24 cellular contexts compared by ENCODE assay signal in the genomic region with DNA sequence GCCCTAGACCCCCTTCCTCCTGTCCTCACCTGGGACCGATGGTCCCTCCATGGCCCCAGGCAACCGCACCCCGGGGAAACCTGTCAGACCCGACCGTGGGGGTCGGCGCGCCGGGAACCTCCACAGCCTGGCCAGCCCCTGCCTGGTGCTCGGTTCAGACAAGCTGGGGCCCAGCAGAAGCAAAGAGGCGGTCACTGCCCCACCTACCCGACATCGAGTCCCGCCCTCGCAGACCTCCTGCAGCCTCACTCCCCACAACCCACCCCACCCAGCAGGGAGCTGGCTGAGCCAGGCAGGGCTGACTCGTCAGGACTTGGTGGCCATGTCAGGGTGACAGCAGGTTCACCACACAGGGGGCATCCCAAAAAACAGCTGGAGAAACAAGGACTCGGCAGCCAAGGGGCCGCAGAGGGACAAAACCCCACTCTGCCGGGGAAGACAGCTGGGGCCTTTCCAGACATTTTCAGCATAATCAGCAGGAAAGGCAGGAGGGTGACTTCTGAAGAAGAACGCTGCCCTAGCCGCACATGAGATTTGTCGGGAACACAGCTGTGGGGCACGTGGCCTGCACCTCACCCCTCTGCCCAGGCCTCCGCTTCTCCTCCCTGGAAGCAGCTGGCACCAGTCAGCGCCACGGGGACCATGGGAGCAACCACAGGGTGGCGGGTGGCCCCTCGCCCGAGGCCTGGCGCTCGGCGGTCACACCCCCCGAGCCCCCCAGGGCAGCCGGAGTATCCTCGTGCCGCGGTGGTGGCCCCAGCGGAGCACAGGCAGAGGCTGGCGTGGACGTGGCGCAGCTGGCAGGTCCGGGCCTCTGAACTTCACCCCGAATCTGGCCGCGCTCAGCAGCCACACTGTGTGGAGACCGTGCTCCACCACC. TPM values are rescaled to one million over a fixed set of nuclear protein-coding genes. Genes with fewer than 3 reads are reported as not detected.
DNase-seq lines count a peak whose midpoint lies in the region; ATAC-seq and TF ChIP-seq lines count a peak whose summit lies in the region.
"Had no signal": no experiment of that assay in that cellular context is flagged by ENCODE, and none has a peak within 500 bp of the region (broad histone marks: within the 10 kb centered on the region; RNA-seq: fewer than 3 reads in every experiment).

No MANE protein-coding gene starts in this region.

- H3K4me3 ChIP-seq in NB4 (ENCODE audit: low read depth, low read length) = no peak overlapping the region

- no peak for ATAC-seq in activated T-cell treated with anti-CD3 and anti-CD28 coated beads, Interleukin-2, amount 50 U/mL, for 4 hours
- ATAC-seq in stimulated activated naive B cell treated with anti-CD40 and anti-IgM and Interleukin-4, amounts not matched to agents 10 μg/mL and 1 μg/mL and 100 μg/mL, for 72 hours (replicated peaks) = no peak
- no peak for ATAC-seq in HG02973 (IDR thresholded peaks at IDR 0.05; ENCODE audit: unreplicated experiment)
- ATAC-seq: CD8-positive, alpha-beta T cell; HCT116 had no signal

- TF ChIP-seq POLR2A in NB4 (IDR thresholded peaks at IDR 0.05; ENCODE audit: extremely low read depth, insufficient read length) = no peak
- TF ChIP-seq POLR2A in erythroblast (IDR thresholded peaks at IDR 0.05; ENCODE audit: low read length) = no peak

- H3K27ac Mint-ChIP-seq in activated T-cell treated with anti-CD3 and anti-CD28 coated beads, Interleukin-2, amount 50 U/mL, for 24 hours = peak overlapping the region; percentile 47
- peak overlapping the region; percentile 31 for H3K27ac Mint-ChIP-seq in stimulated activated naive B cell treated with anti-CD40 and anti-IgM and Interleukin-4, amounts not matched to agents 10 μg/mL and 1 μg/mL and 100 μg/mL, for 72 hours
- H3K27ac Mint-ChIP-seq: CD8-positive, alpha-beta T cell had no signal

- TF ChIP-seq CTCF in NB4 (IDR thresholded peaks at IDR 0.05; ENCODE audit: low read depth, low read length) = no peak

- H3K4me1 Mint-ChIP-seq in activated T-cell treated with anti-CD3 and anti-CD28 coated beads, Interleukin-2, amount 50 U/mL, for 24 hours (ENCODE audit: low read depth) = peaks cover 15% of the 10 kb centered on the region
- peaks cover 9% of the 10 kb centered on the region for H3K4me1 Mint-ChIP-seq in activated T-cell treated with anti-CD3 and anti-CD28 coated beads, Interleukin-2, amount 50 U/mL, for 4 hours (ENCODE audit: low read depth)
- H3K4me1 Mint-ChIP-seq in stimulated activated naive B cell treated with anti-CD40 and anti-IgM and Interleukin-4, amounts not matched to agents 10 μg/mL and 1 μg/mL and 100 μg/mL, for 72 hours = peaks cover 19 to 30% of the 10 kb centered on the region in 2 donors

- peaks cover 40% of the 10 kb centered on the region for H3K36me3 Mint-ChIP-seq in activated T-cell treated with anti-CD3 and anti-CD28 coated beads, Interleukin-2, amount 50 U/mL, for 24 hours (ENCODE audit: low read depth)
- H3K36me3 Mint-ChIP-seq in activated T-cell treated with anti-CD3 and anti-CD28 coated beads, Interleukin-2, amount 50 U/mL, for 4 hours (ENCODE audit: insufficient read depth) = peaks cover 2% of the 10 kb centered on the region
- H3K36me3 Mint-ChIP-seq in stimulated activated naive B cell treated with anti-CD40 and anti-IgM and Interleukin-4, amounts not matched to agents 10 μg/mL and 1 μg/mL and 100 μg/mL, for 72 hours = peaks cover 17 to 25% of the 10 kb centered on the region in 2 donors

- DNase-seq in activated T-cell treated with anti-CD3 and anti-CD28 coated beads, Interleukin-2, amount 50 U/mL, for 24 hours = no peak
- no peak for DNase-seq in activated T-cell treated with anti-CD3 and anti-CD28 coated beads, Interleukin-2, amount 50 U/mL, for 4 hours
- DNase-seq in NB4 (ENCODE audit: low read depth) (peak; percentile 21), erythroblast (lab: John Stamatoyannopoulos, UW) (peak; percentile 62 to 77), RPMI8226 (no peak)
- DNase-seq in stimulated activated naive B cell treated with anti-CD40 and anti-IgM and Interleukin-4, amounts not matched to agents 10 μg/mL and 1 μg/mL and 100 μg/mL, for 72 hours = no peak
- DNase-seq in stimulated activated CD4-positive, alpha-beta T cell treated with anti-CD3 and anti-CD28 coated beads, Interleukin-12 subunit alpha, Interleukin-12 subunit beta, amount 100 ng/mL, for 4 hours = no peak
- DNase-seq: AML-193; C1 segment of cervical spinal cord; Calu3; CD8-positive, alpha-beta T cell; DMS153; GOT3; Karpas-422; NCI-H1048; NCI-H1417 treated with DMSO at 0.1 percent for 48 hours; NCI-H187; NCI-H446; NCI-H526; OCI-M1; SHP77 treated with DMSO at 0.1 percent for 48 hours; SK-N-SH had no signal

- H3K27me3 Mint-ChIP-seq in activated T-cell treated with anti-CD3 and anti-CD28 coated beads, Interleukin-2, amount 50 U/mL, for 24 hours = no peaks in the 10 kb centered on the region
- no peaks in the 10 kb centered on the region for H3K27me3 Mint-ChIP-seq in activated T-cell treated with anti-CD3 and anti-CD28 coated beads, Interleukin-2, amount 50 U/mL, for 4 hours (ENCODE audit: low read depth)
- no peaks in the 10 kb centered on the region for H3K27me3 Mint-ChIP-seq in stimulated activated naive B cell treated with anti-CD40 and anti-IgM and Interleukin-4, amounts not matched to agents 10 μg/mL and 1 μg/mL and 100 μg/mL, for 72 hours

- no peaks in the 10 kb centered on the region for H3K9me3 Mint-ChIP-seq in activated T-cell treated with anti-CD3 and anti-CD28 coated beads, Interleukin-2, amount 50 U/mL, for 24 hours
- no peaks in the 10 kb centered on the region for H3K9me3 Mint-ChIP-seq in activated T-cell treated with anti-CD3 and anti-CD28 coated beads, Interleukin-2, amount 50 U/mL, for 4 hours
- H3K9me3 Mint-ChIP-seq in stimulated activated naive B cell treated with anti-CD40 and anti-IgM and Interleukin-4, amounts not matched to agents 10 μg/mL and 1 μg/mL and 100 μg/mL, for 72 hours = no peaks in the 10 kb centered on the region
- H3K9me3 Mint-ChIP-seq: CD8-positive, alpha-beta T cell had no signal

- H3K4me3 Mint-ChIP-seq in activated T-cell treated with anti-CD3 and anti-CD28 coated beads, Interleukin-2, amount 50 U/mL, for 24 hours = no peak overlapping the region
- H3K4me3 Mint-ChIP-seq in activated T-cell treated with anti-CD3 and anti-CD28 coated beads, Interleukin-2, amount 50 U/mL, for 4 hours = no peak overlapping the region
- no peak overlapping the region for H3K4me3 Mint-ChIP-seq in stimulated activated naive B cell treated with anti-CD40 and anti-IgM and Interleukin-4, amounts not matched to agents 10 μg/mL and 1 μg/mL and 100 μg/mL, for 72 hours
- H3K4me3 Mint-ChIP-seq: CD8-positive, alpha-beta T cell had no signal

RNA-seq across cellular contexts. Expression of a gene that starts 22.9 kb away (rescaled TPM):
- 10 to 100 TPM; 21.8 to 27.4 (median 23.1) TPM for total RNA-seq in activated T-cell treated with anti-CD3 and anti-CD28 coated beads, Interleukin-2, amount 50 U/mL, for 4 hours

RNA-seq across cellular contexts. Expression of a gene that starts 23.0 kb away (rescaled TPM):
- 100 to 1,000 TPM; 108 to 133 (median 112) TPM for total RNA-seq in activated T-cell treated with anti-CD3 and anti-CD28 coated beads, Interleukin-2, amount 50 U/mL, for 4 hours

RNA-seq across cellular contexts. Expression of a gene that starts 39.8 kb away (rescaled TPM):
- total RNA-seq in activated T-cell treated with anti-CD3 and anti-CD28 coated beads, Interleukin-2, amount 50 U/mL, for 4 hours = 10 to 100 TPM; 24.5 to 30.2 (median 29.0) TPM

RNA-seq across cellular contexts. Expression of a gene that starts 41.2 kb away (rescaled TPM):
- under 1 TPM; 0.08 to 0.24 (median 0.16) TPM for total RNA-seq in activated T-cell treated with anti-CD3 and anti-CD28 coated beads, Interleukin-2, amount 50 U/mL, for 4 hours

RNA-seq across cellular contexts. Expression of a gene that starts 45.9 kb away (rescaled TPM):
- total RNA-seq in activated T-cell treated with anti-CD3 and anti-CD28 coated beads, Interleukin-2, amount 50 U/mL, for 4 hours = 10 to 100 TPM; 31.8 to 34.6 (median 33.1) TPM

Comparison
In these comparisons a context has a peak if more than half of its experiments do, and no peak if none do; other contexts are left out.
1. DNase-seq: peak in NB4 (single experiment) and erythroblast (2 of 2); none in activated T-cell treated with anti-CD3 and anti-CD28 coated beads, Interleukin-2, amount 50 U/mL, for 24 hours (single experiment), activated T-cell treated with anti-CD3 and anti-CD28 coated beads, Interleukin-2, amount 50 U/mL, for 4 hours (single experiment), stimulated activated naive B cell treated with anti-CD40 and anti-IgM and Interleukin-4, amounts not matched to agents 10 μg/mL and 1 μg/mL and 100 μg/mL, for 72 hours (single experiment), RPMI8226 (single experiment) and stimulated activated CD4-positive, alpha-beta T cell treated with anti-CD3 and anti-CD28 coated beads, Interleukin-12 subunit alpha, Interleukin-12 subunit beta, amount 100 ng/mL, for 4 hours (single experiment).